ENCODE assay signal across 8 cellular contexts in the genomic region with DNA sequence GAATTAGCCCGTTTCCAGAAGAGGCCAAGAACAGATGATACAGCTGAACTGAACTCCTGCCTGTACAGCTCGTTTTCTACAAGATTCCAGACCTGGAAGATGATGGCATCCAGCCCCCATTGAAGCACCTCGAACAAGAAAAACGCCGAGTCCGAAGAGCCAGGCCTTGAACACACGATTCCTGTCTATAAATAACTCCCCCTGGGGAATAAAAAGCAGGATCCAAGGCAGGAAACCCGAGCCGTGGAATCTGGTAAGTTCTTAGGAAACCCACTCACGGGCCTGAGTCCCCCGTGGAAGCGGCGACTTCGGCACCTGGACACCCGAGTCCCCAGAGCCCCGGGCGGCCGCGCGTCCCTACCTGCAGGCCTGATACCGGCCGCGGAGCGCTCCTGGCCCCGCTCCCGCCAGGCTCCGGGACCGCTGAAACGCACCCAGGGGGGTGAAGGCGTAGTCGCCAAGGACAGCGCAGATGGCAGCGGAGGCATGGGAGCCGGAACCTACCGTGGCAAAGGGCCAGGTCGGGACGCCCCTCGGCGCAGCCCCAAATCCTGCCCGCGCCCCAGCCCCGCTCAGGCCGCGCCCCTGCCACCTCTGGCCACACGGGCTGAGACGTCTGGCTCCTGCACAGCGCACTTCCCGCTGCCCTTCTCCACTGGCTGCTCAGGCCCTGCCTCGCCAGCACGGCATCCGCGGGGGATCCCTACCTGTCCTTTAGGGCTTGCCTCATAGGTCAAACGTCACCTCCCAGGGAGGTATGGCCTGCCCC. TPM values are rescaled to one million over a fixed set of nuclear protein-coding genes. Genes with fewer than 3 reads are reported as not detected.
DNase-seq lines count a peak whose midpoint lies in the region; ATAC-seq and TF ChIP-seq lines count a peak whose summit lies in the region.

No MANE protein-coding gene starts in this region.

- peaks cover 11% of the 10 kb centered on the region for H3K27me3 Mint-ChIP-seq in activated CD4-positive, alpha-beta memory T cell treated with anti-CD3 and anti-CD28 coated beads for 36 hours
- H3K27me3 Mint-ChIP-seq in activated CD4-positive, alpha-beta memory T cell treated with anti-CD3 and anti-CD28 coated beads, Interleukin-2, amount 10 ng/mL, durations not matched to agents 7 days and 5 days: peaks cover 10% of the 10 kb centered on the region
- H3K27me3 Mint-ChIP-seq in osteocyte (ENCODE audit: unreplicated experiment): no peaks in the 10 kb centered on the region

- H3K4me3 ChIP-seq in fibroblast of villous mesenchyme (ENCODE audit: low read depth, low read length): peak overlapping the region; percentile 47

- POLR2A ChIA-PET in activated CD4-positive, alpha-beta memory T cell treated with anti-CD3 and anti-CD28 coated beads for 36 hours (lab: Charles Lee): no interaction called here
- POLR2A ChIA-PET in activated CD4-positive, alpha-beta memory T cell treated with anti-CD3 and anti-CD28 coated beads, Interleukin-2, amount 10 ng/mL, durations not matched to agents 7 days and 5 days (lab: Charles Lee): interaction anchor here (1.7 kb wide), 1 partner anchor 13 kb away, joined by 7 read pairs; no protein-coding TSS in a partner anchor

- DNase-seq in activated CD4-positive, alpha-beta memory T cell treated with anti-CD3 and anti-CD28 coated beads for 36 hours: no peak
- no peak for DNase-seq in activated CD4-positive, alpha-beta memory T cell treated with anti-CD3 and anti-CD28 coated beads, Interleukin-2, amount 10 ng/mL, durations not matched to agents 7 days and 5 days
- no peak for DNase-seq in fibroblast of villous mesenchyme (ENCODE audit: low read depth)
- no peak for DNase-seq in osteocyte (ENCODE audit: extremely low spot score, unreplicated experiment)
- DNase-seq in NCI-H82 (lab: John Stamatoyannopoulos, UW): no peak

- peaks cover 21% of the 10 kb centered on the region for H3K4me1 Mint-ChIP-seq in activated CD4-positive, alpha-beta memory T cell treated with anti-CD3 and anti-CD28 coated beads for 36 hours (ENCODE audit: low read depth)
- H3K4me1 Mint-ChIP-seq in activated CD4-positive, alpha-beta memory T cell treated with anti-CD3 and anti-CD28 coated beads, Interleukin-2, amount 10 ng/mL, durations not matched to agents 7 days and 5 days: peaks cover 25% of the 10 kb centered on the region
- peaks cover 16% of the 10 kb centered on the region for H3K4me1 Mint-ChIP-seq in osteocyte (ENCODE audit: unreplicated experiment)

- H3K27ac ChIP-seq in VCaP: peak overlapping the region; percentile 91

- CTCF ChIA-PET in activated CD4-positive, alpha-beta memory T cell treated with anti-CD3 and anti-CD28 coated beads for 36 hours (lab: Charles Lee): interaction anchor here (1.2 kb wide), 1 partner anchor 10 kb away, joined by 5 read pairs; no protein-coding TSS in a partner anchor
- CTCF ChIA-PET in activated CD4-positive, alpha-beta memory T cell treated with anti-CD3 and anti-CD28 coated beads, Interleukin-2, amount 10 ng/mL, durations not matched to agents 7 days and 5 days (lab: Charles Lee): interaction anchor here (5.1 kb wide), 1 partner anchor 10 kb away, joined by 32 read pairs; no protein-coding TSS in a partner anchor

- intact Hi-C loops in activated CD4-positive, alpha-beta memory T cell treated with anti-CD3 and anti-CD28 coated beads for 36 hours (cut with micrococcal nuclease): loop anchor here (10.0 kb wide), 1 partner anchor 384 kb away; a partner anchor contains a TSS

- no peak overlapping the region for H3K27ac Mint-ChIP-seq in activated CD4-positive, alpha-beta memory T cell treated with anti-CD3 and anti-CD28 coated beads for 36 hours
- H3K27ac Mint-ChIP-seq in activated CD4-positive, alpha-beta memory T cell treated with anti-CD3 and anti-CD28 coated beads, Interleukin-2, amount 10 ng/mL, durations not matched to agents 7 days and 5 days: no peak overlapping the region
- H3K27ac Mint-ChIP-seq in osteocyte (ENCODE audit: unreplicated experiment): no peak overlapping the region

- no peaks in the 10 kb centered on the region for H3K9me3 Mint-ChIP-seq in activated CD4-positive, alpha-beta memory T cell treated with anti-CD3 and anti-CD28 coated beads for 36 hours
- H3K9me3 Mint-ChIP-seq in activated CD4-positive, alpha-beta memory T cell treated with anti-CD3 and anti-CD28 coated beads, Interleukin-2, amount 10 ng/mL, durations not matched to agents 7 days and 5 days: no peaks in the 10 kb centered on the region
- H3K9me3 Mint-ChIP-seq in osteocyte (ENCODE audit: unreplicated experiment): no peaks in the 10 kb centered on the region

- peak overlapping the region; percentile 50 for H3K4me3 Mint-ChIP-seq in activated CD4-positive, alpha-beta memory T cell treated with anti-CD3 and anti-CD28 coated beads for 36 hours
- no peak overlapping the region for H3K4me3 Mint-ChIP-seq in activated CD4-positive, alpha-beta memory T cell treated with anti-CD3 and anti-CD28 coated beads, Interleukin-2, amount 10 ng/mL, durations not matched to agents 7 days and 5 days
- H3K4me3 Mint-ChIP-seq in osteocyte (ENCODE audit: unreplicated experiment): peak overlapping the region; percentile 58

- H3K36me3 Mint-ChIP-seq in activated CD4-positive, alpha-beta memory T cell treated with anti-CD3 and anti-CD28 coated beads for 36 hours: no peaks in the 10 kb centered on the region
- H3K36me3 Mint-ChIP-seq in activated CD4-positive, alpha-beta memory T cell treated with anti-CD3 and anti-CD28 coated beads, Interleukin-2, amount 10 ng/mL, durations not matched to agents 7 days and 5 days (ENCODE audit: low read depth): no peaks in the 10 kb centered on the region
- H3K36me3 Mint-ChIP-seq in osteocyte (ENCODE audit: unreplicated experiment): no peaks in the 10 kb centered on the region

- TF ChIP-seq CTCF in VCaP (conservative IDR thresholded peaks at IDR 0.05): peak; percentile 44
- TF ChIP-seq CTCF in fibroblast of villous mesenchyme (IDR thresholded peaks at IDR 0.05; ENCODE audit: insufficient read depth, low read depth, low read length): no peak
- TF ChIP-seq CTCF in osteocyte (IDR thresholded peaks at IDR 0.05): no peak

- ATAC-seq in HG02885 (IDR thresholded peaks at IDR 0.05; ENCODE audit: poor library complexity, unreplicated experiment) (no peak), HG03097 (IDR thresholded peaks at IDR 0.05; ENCODE audit: low FRiP score, unreplicated experiment) (no peak)

RNA-seq across cellular contexts. Expression of a gene that starts 14.0 kb away (rescaled TPM):
- 10 to 100 TPM; 12.7 to 17.5 TPM for total RNA-seq in activated CD4-positive, alpha-beta memory T cell treated with anti-CD3 and anti-CD28 coated beads for 36 hours
- total RNA-seq in activated CD4-positive, alpha-beta memory T cell treated with anti-CD3 and anti-CD28 coated beads, Interleukin-2, amount 10 ng/mL, durations not matched to agents 7 days and 5 days: 10 to 100 TPM; 13.3 to 13.9 TPM
- 38.0 and 44.0 TPM in 2 replicates for total RNA-seq in fibroblast of villous mesenchyme
- total RNA-seq in osteocyte: 26.7 and 27.3 TPM in 2 replicates

RNA-seq across cellular contexts. Expression of a gene that starts 26.0 kb away (rescaled TPM):
- total RNA-seq in activated CD4-positive, alpha-beta memory T cell treated with anti-CD3 and anti-CD28 coated beads for 36 hours: under 1 TPM; 0.26 to 0.27 TPM
- not detected for total RNA-seq in activated CD4-positive, alpha-beta memory T cell treated with anti-CD3 and anti-CD28 coated beads, Interleukin-2, amount 10 ng/mL, durations not matched to agents 7 days and 5 days
- total RNA-seq in fibroblast of villous mesenchyme (under 0.01 TPM in 1 of 2 replicates, not detected in the other), osteocyte (0.21 and 0.27 TPM in 2 replicates)
